Comparison of ENCODE assay signal across 1 cellular context in the genomic region with DNA sequence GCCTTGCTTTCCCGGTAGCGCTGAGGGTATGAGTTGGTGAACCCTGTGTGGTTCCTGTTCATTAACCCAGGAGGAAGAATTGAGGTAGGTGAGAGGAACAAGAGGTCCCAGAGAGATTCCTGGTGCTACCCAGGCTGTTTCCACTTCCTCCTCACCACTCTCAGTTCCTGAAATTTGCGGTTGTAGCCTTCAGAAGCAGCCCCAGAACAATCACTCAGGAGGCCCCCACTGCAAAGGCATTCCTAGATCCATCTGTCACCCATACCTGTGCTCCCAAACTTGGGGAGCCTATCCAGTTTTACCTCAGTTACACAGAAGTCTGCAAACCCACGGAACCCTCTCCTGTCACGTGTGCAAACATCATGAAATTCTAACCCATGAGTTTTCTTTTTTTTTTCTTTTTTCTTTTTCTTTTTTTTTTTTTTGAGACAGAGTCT.
TF ChIP-seq lines count a peak whose summit lies in the region.

No MANE protein-coding gene starts in this region.

TF ChIP-seq in HepG2, 621 proteins besides CTCF, POLR2A, EP300 and RAD21 (continued from another document):
- TF ChIP-seq, protein P1, sequence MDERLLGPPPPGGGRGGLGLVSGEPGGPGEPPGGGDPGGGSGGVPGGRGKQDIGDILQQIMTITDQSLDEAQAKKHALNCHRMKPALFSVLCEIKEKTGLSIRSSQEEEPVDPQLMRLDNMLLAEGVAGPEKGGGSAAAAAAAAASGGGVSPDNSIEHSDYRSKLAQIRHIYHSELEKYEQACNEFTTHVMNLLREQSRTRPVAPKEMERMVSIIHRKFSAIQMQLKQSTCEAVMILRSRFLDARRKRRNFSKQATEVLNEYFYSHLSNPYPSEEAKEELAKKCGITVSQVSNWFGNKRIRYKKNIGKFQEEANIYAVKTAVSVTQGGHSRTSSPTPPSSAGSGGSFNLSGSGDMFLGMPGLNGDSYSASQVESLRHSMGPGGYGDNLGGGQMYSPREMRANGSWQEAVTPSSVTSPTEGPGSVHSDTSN (CRISPR knock-in tag; IDR thresholded peaks at IDR 0.05), result no peak
- TF ChIP-seq SSRP1 (CRISPR knock-in tag; IDR thresholded peaks at IDR 0.05), result no peak
